In genomic region chr22:39239561-39240423, GRCh38 we compare ENCODE assay signal across 9 cellular contexts. TPM values are rescaled to one million over a fixed set of nuclear protein-coding genes. Genes with fewer than 3 reads are reported as not detected.
A peak's percentile ranks its signal among the peaks of the same experiment; 100 is the strongest.
DNase-seq lines count a peak whose midpoint lies in the region; ATAC-seq and TF ChIP-seq lines count a peak whose summit lies in the region.
"Had no signal": no experiment of that assay in that cellular context is flagged by ENCODE, and none has a peak within 500 bp of the region (broad histone marks: within the 10 kb centered on the region; RNA-seq: fewer than 3 reads in every experiment).

No MANE protein-coding gene starts in this region.

- H3K4me3 Mint-ChIP-seq in osteocyte (ENCODE audit: unreplicated experiment) (no peak overlapping the region), neural progenitor cell (no peak overlapping the region)

- no peak for ATAC-seq in GM21825 (IDR thresholded peaks at IDR 0.05; ENCODE audit: unreplicated experiment)

- no peaks in the 10 kb centered on the region for H4K20me1 ChIP-seq in neural progenitor cell (ENCODE audit: low read depth)

- no peaks in the 10 kb centered on the region for H3K79me2 ChIP-seq in neural progenitor cell (ENCODE audit: low read depth)

- no peaks in the 10 kb centered on the region for H3K9me3 Mint-ChIP-seq in osteocyte (ENCODE audit: unreplicated experiment)
- H3K9me3 Mint-ChIP-seq in neural progenitor cell: no peaks in the 10 kb centered on the region

- H3F3A ChIP-seq in neural progenitor cell (ENCODE audit: low read depth): peaks cover 39% of the 10 kb centered on the region

- DNase-seq in DMS53 treated with DMSO at 0.1 percent for 48 hours (lab: John Stamatoyannopoulos, UW; ENCODE audit: unreplicated experiment) (peak; percentile 61), NCI-H526 treated with DMSO at 0.1 percent for 48 hours (lab: John Stamatoyannopoulos, UW) (peak; percentile 12), osteocyte (ENCODE audit: extremely low spot score, unreplicated experiment) (no peak), neural progenitor cell (ENCODE audit: low spot score) (no peak), amniotic stem cell (lab: John Stamatoyannopoulos, UW) (no peak), activated gamma-delta T cell treated with Interleukin-2 at 50 U/mL for 16 hours (no peak)
- DNase-seq: NCI-H1930 had no signal

- no peaks in the 10 kb centered on the region for H3K36me3 Mint-ChIP-seq in osteocyte (ENCODE audit: unreplicated experiment)
- H3K36me3 Mint-ChIP-seq in neural progenitor cell: no peaks in the 10 kb centered on the region

- H3K27me3 ChIP-seq in duodenal mucosa (ENCODE audit: control insufficient read depth in 1 of 2, insufficient read depth in 2 of 2, low read length in 2 of 2) (peaks cover 57 to 68% of the 10 kb centered on the region in 2 donors), neural progenitor cell (peaks cover 75% of the 10 kb centered on the region)

- no peaks in the 10 kb centered on the region for H3K9me3 ChIP-seq in duodenal mucosa (ENCODE audit: control insufficient read depth in 1 of 2, low read length in 2 of 2)
- no peaks in the 10 kb centered on the region for H3K9me3 ChIP-seq in neural progenitor cell (ENCODE audit: low read depth)

- no peak overlapping the region for H2AFZ ChIP-seq in neural progenitor cell (replicated peaks)

- H3K36me3 ChIP-seq in duodenal mucosa (ENCODE audit: control insufficient read depth in 1 of 2, insufficient read depth in 2 of 2, low read length in 2 of 2): no peaks in the 10 kb centered on the region
- H3K36me3 ChIP-seq in neural progenitor cell: no peaks in the 10 kb centered on the region

- H3K4me3 ChIP-seq in duodenal mucosa (ENCODE audit: low read depth in 1 of 2, low read length in 2 of 2): peak overlapping the region in 1 of 2 donors; percentile 15
- H3K4me3 ChIP-seq in neural progenitor cell: no peak overlapping the region

- no peak overlapping the region for H3K4me2 ChIP-seq in neural progenitor cell

- H3K9ac ChIP-seq in duodenal mucosa (ENCODE audit: low read depth in 1 of 2, low read length in 2 of 2): peak overlapping the region in 1 of 2 donors; percentile 12
- H3K9ac ChIP-seq in neural progenitor cell: no peak overlapping the region

- H3K4me1 Mint-ChIP-seq in osteocyte (ENCODE audit: unreplicated experiment): peaks cover 65% of the 10 kb centered on the region
- H3K4me1 Mint-ChIP-seq in neural progenitor cell: peaks cover 51% of the 10 kb centered on the region

- TF ChIP-seq CTCF in osteocyte (IDR thresholded peaks at IDR 0.05) (no peak), neural progenitor cell (IDR thresholded peaks at IDR 0.05) (no peak)

- no peaks in the 10 kb centered on the region for H3K27me3 Mint-ChIP-seq in osteocyte (ENCODE audit: unreplicated experiment)
- peaks cover 32% of the 10 kb centered on the region for H3K27me3 Mint-ChIP-seq in neural progenitor cell (ENCODE audit: insufficient read depth, low read depth)

- peaks cover 56 to 58% of the 10 kb centered on the region in 2 donors for H3K4me1 ChIP-seq in duodenal mucosa (ENCODE audit: control insufficient read depth in 1 of 2, insufficient read depth in 2 of 2, low read length in 2 of 2)
- peaks cover 39% of the 10 kb centered on the region for H3K4me1 ChIP-seq in neural progenitor cell

- H3K27ac ChIP-seq in duodenal mucosa (ENCODE audit: low read depth, low read length) (peak overlapping the region; percentile 5), neural progenitor cell (no peak overlapping the region)

- H3K27ac Mint-ChIP-seq in osteocyte (ENCODE audit: unreplicated experiment) (peak overlapping the region; percentile 83), neural progenitor cell (no peak overlapping the region)

RNA-seq across cellular contexts. Expression of gene PDGFB, which starts 5.0 kb away (rescaled TPM):
- total RNA-seq in osteocyte: 16.8 and 20.0 TPM in 2 replicates
- total RNA-seq in neural progenitor cell (ENCODE audit: low replicate concordance): 0.15 and 0.65 TPM in 2 replicates

Comparison
In these comparisons a context has a peak if more than half of its experiments do, and no peak if none do; other contexts are left out.
1. DNase-seq: peak in DMS53 treated with DMSO at 0.1 percent for 48 hours (single experiment) and NCI-H526 treated with DMSO at 0.1 percent for 48 hours (single experiment); none in osteocyte (single experiment), neural progenitor cell (single experiment), amniotic stem cell (single experiment) and activated gamma-delta T cell treated with Interleukin-2 at 50 U/mL for 16 hours (single experiment).
2. RNA of gene PDGFB, which starts 5.0 kb away (total RNA-seq): 16.8 to 20.0 TPM in osteocyte; 0.15 to 0.65 TPM in neural progenitor cell; every median in the first group is over 10 times any median in the second.